In genomic region chr1:51534447-51534846, GRCh38 we compare ENCODE assay signal across 10 cellular contexts. TPM values are rescaled to one million over a fixed set of nuclear protein-coding genes. Genes with fewer than 3 reads are reported as not detected.
DNase-seq lines count a peak whose midpoint lies in the region; ATAC-seq and TF ChIP-seq lines count a peak whose summit lies in the region.
"Had no signal": no experiment of that assay in that cellular context is flagged by ENCODE, and none has a peak within 500 bp of the region (broad histone marks: within the 10 kb centered on the region; RNA-seq: fewer than 3 reads in every experiment).

No MANE protein-coding gene starts in this region.

- TF ChIP-seq POLR2A in gastrocnemius medialis (IDR thresholded peaks at IDR 0.05), result no peak

- H3K9me3 Mint-ChIP-seq in CD8-positive, alpha-beta T cell, result no peaks in the 10 kb centered on the region
- H3K9me3 Mint-ChIP-seq in GM23338 (no peaks in the 10 kb centered on the region; the same call in 2 of the 3 replicates), neural progenitor cell (peaks cover 2% of the 10 kb centered on the region)
- H3K9me3 Mint-ChIP-seq in activated T-helper 17 cell treated with anti-CD3 and anti-CD28 coated beads, Interleukin-2, amount 50 U/mL, for 72 hours, result no peaks in the 10 kb centered on the region

- CTCF ChIA-PET in CD8-positive, alpha-beta T cell (lab: Charles Lee), result interaction anchor here (1.0 to 1.7 kb wide), 9 partner anchors 10 to 233 kb away, joined by 3 to 12 read pairs (median 3); no protein-coding TSS in a partner anchor

- no peaks in the 10 kb centered on the region for H3K27me3 ChIP-seq in CD8-positive, alpha-beta T cell (ENCODE audit: insufficient read depth, low read length)
- H3K27me3 ChIP-seq in GM23338 (ENCODE audit: insufficient read depth) (no peaks in the 10 kb centered on the region), neural progenitor cell (no peaks in the 10 kb centered on the region), gastrocnemius medialis (no peaks in the 10 kb centered on the region)

- H4K20me1 ChIP-seq in GM23338 (replicated peaks; ENCODE audit: insufficient read depth), result no peaks in the 10 kb centered on the region
- H4K20me1 ChIP-seq in neural progenitor cell (ENCODE audit: low read depth), result no peaks in the 10 kb centered on the region

- no peaks in the 10 kb centered on the region for H3K36me3 ChIP-seq in CD8-positive, alpha-beta T cell (ENCODE audit: insufficient read depth, low read length)
- H3K36me3 ChIP-seq in GM23338 (ENCODE audit: insufficient read depth) (no peaks in the 10 kb centered on the region), neural progenitor cell (no peaks in the 10 kb centered on the region), gastrocnemius medialis (no peaks in the 10 kb centered on the region)

- H3K4me3 Mint-ChIP-seq in CD8-positive, alpha-beta T cell, result no peak overlapping the region
- H3K4me3 Mint-ChIP-seq in GM23338, result no peak overlapping the region
- no peak overlapping the region for H3K4me3 Mint-ChIP-seq in activated T-helper 17 cell treated with anti-CD3 and anti-CD28 coated beads, Interleukin-2, amount 50 U/mL, for 72 hours
- H3K4me3 Mint-ChIP-seq in neural progenitor cell, result no peak overlapping the region
- H3K4me3 Mint-ChIP-seq: nephron progenitor cell had no signal

- POLR2A ChIA-PET in CD8-positive, alpha-beta T cell (lab: Charles Lee), result interaction anchor here (1.0 to 1.7 kb wide), 2 partner anchors 13 to 16 kb away, joined by 3 to 5 read pairs; partner anchors contain the start of gene EPS15

- H3K27ac ChIP-seq in CD8-positive, alpha-beta T cell (ENCODE audit: low read depth, low read length), result no peak overlapping the region
- H3K27ac ChIP-seq in GM23338 (ENCODE audit: low read depth) (no peak overlapping the region), neural progenitor cell (no peak overlapping the region), gastrocnemius medialis (no peak overlapping the region)

- H3K9me2 ChIP-seq in GM23338 (ENCODE audit: insufficient read depth), result no peaks in the 10 kb centered on the region

- H3K27me3 Mint-ChIP-seq in CD8-positive, alpha-beta T cell (ENCODE audit: low read depth), result no peaks in the 10 kb centered on the region
- no peaks in the 10 kb centered on the region for H3K27me3 Mint-ChIP-seq in GM23338 (ENCODE audit: insufficient read depth, low read depth, poor library complexity)
- no peaks in the 10 kb centered on the region for H3K27me3 Mint-ChIP-seq in activated T-helper 17 cell treated with anti-CD3 and anti-CD28 coated beads, Interleukin-2, amount 50 U/mL, for 72 hours
- H3K27me3 Mint-ChIP-seq in neural progenitor cell (ENCODE audit: insufficient read depth, low read depth), result no peaks in the 10 kb centered on the region

- H3K36me3 Mint-ChIP-seq in CD8-positive, alpha-beta T cell, result no peaks in the 10 kb centered on the region
- H3K36me3 Mint-ChIP-seq in GM23338 (ENCODE audit: low read depth) (no peaks in the 10 kb centered on the region), neural progenitor cell (no peaks in the 10 kb centered on the region)
- no peaks in the 10 kb centered on the region for H3K36me3 Mint-ChIP-seq in activated T-helper 17 cell treated with anti-CD3 and anti-CD28 coated beads, Interleukin-2, amount 50 U/mL, for 72 hours (ENCODE audit: low read depth)

- in situ Hi-C loops in gastrocnemius medialis (cut with MboI; ENCODE audit: low sequenced_read_pairs in 4 of 4), result no loop called here

- H3F3A ChIP-seq in GM23338 (replicated peaks; ENCODE audit: low read depth) (no peaks in the 10 kb centered on the region), neural progenitor cell (ENCODE audit: low read depth) (no peaks in the 10 kb centered on the region)

- no peak overlapping the region for H3K9ac ChIP-seq in neural progenitor cell

- no peak for TF ChIP-seq CTCF in CD8-positive, alpha-beta T cell (IDR thresholded peaks at IDR 0.05)
- TF ChIP-seq CTCF in GM23338 (conservative IDR thresholded peaks at IDR 0.05; ENCODE audit: low read depth in 2 of 2) (no peak), neural progenitor cell (IDR thresholded peaks at IDR 0.05) (no peak), gastrocnemius medialis (IDR thresholded peaks at IDR 0.05 in 4 of 5, conservative IDR thresholded peaks at IDR 0.05 in 1 of 5) (no peak)

- peak overlapping the region; percentile 62 for H3K27ac Mint-ChIP-seq in CD8-positive, alpha-beta T cell
- H3K27ac Mint-ChIP-seq in GM23338 (no peak overlapping the region), neural progenitor cell (no peak overlapping the region)
- peak overlapping the region; percentile 61 for H3K27ac Mint-ChIP-seq in activated T-helper 17 cell treated with anti-CD3 and anti-CD28 coated beads, Interleukin-2, amount 50 U/mL, for 72 hours
- H3K27ac Mint-ChIP-seq: nephron progenitor cell had no signal

- ATAC-seq in CD8-positive, alpha-beta T cell, result no peak
- ATAC-seq in GM23338, result no peak
- ATAC-seq in activated T-helper 17 cell treated with anti-CD3 and anti-CD28 coated beads, Interleukin-2, amount 50 U/mL, for 72 hours (replicated peaks), result peak; percentile 93
- no peak for ATAC-seq in gastrocnemius medialis

- H2AFZ ChIP-seq in GM23338, result peak overlapping the region; percentile 91; the same call in 1 of the 2 replicates
- H2AFZ ChIP-seq in neural progenitor cell (replicated peaks), result peak overlapping the region; percentile 51

- H3K4me1 ChIP-seq in CD8-positive, alpha-beta T cell (ENCODE audit: insufficient read depth, low read length), result peaks cover 7% of the 10 kb centered on the region
- H3K4me1 ChIP-seq in GM23338 (ENCODE audit: insufficient read depth), result no peaks in the 10 kb centered on the region
- H3K4me1 ChIP-seq in neural progenitor cell, result peaks cover 10% of the 10 kb centered on the region
- peaks cover 10 to 22% of the 10 kb centered on the region in 2 donors for H3K4me1 ChIP-seq in gastrocnemius medialis

- H3K4me1 Mint-ChIP-seq in CD8-positive, alpha-beta T cell (ENCODE audit: low read depth), result peaks cover 10% of the 10 kb centered on the region
- H3K4me1 Mint-ChIP-seq in GM23338, result peaks cover 3% of the 10 kb centered on the region; the same call in 2 of the 3 replicates
- H3K4me1 Mint-ChIP-seq in activated T-helper 17 cell treated with anti-CD3 and anti-CD28 coated beads, Interleukin-2, amount 50 U/mL, for 72 hours, result peaks cover 5% of the 10 kb centered on the region
- H3K4me1 Mint-ChIP-seq in neural progenitor cell, result peaks cover 6% of the 10 kb centered on the region

- no peak overlapping the region for H3K4me2 ChIP-seq in GM23338
- H3K4me2 ChIP-seq in neural progenitor cell, result peak overlapping the region; percentile 8

- no peak for DNase-seq in CD8-positive, alpha-beta T cell
- DNase-seq in GM23338 (ENCODE audit: low spot score) (no peak), neural progenitor cell (ENCODE audit: low spot score) (peak; percentile 40), DMS153 (lab: John Stamatoyannopoulos, UW) (no peak), ecto neural progenitor cell (ENCODE audit: low spot score) (no peak), gastrocnemius medialis (no peak)
- DNase-seq in stimulated activated CD4-positive, alpha-beta T cell treated with anti-CD3 and anti-CD28 coated beads, Interleukin-12 subunit alpha, Interleukin-12 subunit beta, amount 100 ng/mL, for 4 hours, result no peak
- DNase-seq: GOT3 had no signal

- H3K79me2 ChIP-seq in GM23338 (replicated peaks; ENCODE audit: insufficient read depth) (no peaks in the 10 kb centered on the region), neural progenitor cell (ENCODE audit: low read depth) (no peaks in the 10 kb centered on the region)

- no peak overlapping the region for H3K4me3 ChIP-seq in CD8-positive, alpha-beta T cell (ENCODE audit: low read depth, low read length)
- H3K4me3 ChIP-seq in GM23338 (no peak overlapping the region), neural progenitor cell (no peak overlapping the region), gastrocnemius medialis (no peak overlapping the region)

- no peaks in the 10 kb centered on the region for H3K9me3 ChIP-seq in CD8-positive, alpha-beta T cell (ENCODE audit: low read length)
- no peaks in the 10 kb centered on the region for H3K9me3 ChIP-seq in neural progenitor cell (ENCODE audit: low read depth)
- H3K9me3 ChIP-seq in gastrocnemius medialis, result no peaks in the 10 kb centered on the region

- intact Hi-C loops in CD8-positive, alpha-beta T cell (cut with DNase I, micrococcal nuclease), result loop anchor here (5.0 to 10.0 kb wide), 4 partner anchors 67 to 760 kb away; no protein-coding TSS in a partner anchor
- intact Hi-C loops in gastrocnemius medialis (cut with DNase I; ENCODE audit: low total_unique reads), result no loop called here

TF ChIP-seq in GM23338, 12 proteins besides CTCF, POLR2A, EP300 and RAD21 (continues in another document):
- no peak for TF ChIP-seq CREB1 (CRISPR knock-in tag; IDR thresholded peaks at IDR 0.05; ENCODE audit: low read depth)
- no peak for TF ChIP-seq EZH2 (IDR thresholded peaks at IDR 0.05; ENCODE audit: low read depth, unreplicated experiment)
- no peak for TF ChIP-seq ETS1 (IDR thresholded peaks at IDR 0.05)
- TF ChIP-seq EZH2phosphoT487 (IDR thresholded peaks at IDR 0.05; ENCODE audit: unreplicated experiment), result no peak
- TF ChIP-seq STAT1 (IDR thresholded peaks at IDR 0.05; ENCODE audit: unreplicated experiment), result no peak

RNA-seq across cellular contexts. Expression of gene EPS15, which starts 15.4 kb away (rescaled TPM):
- total RNA-seq in CD8-positive, alpha-beta T cell, result 10 to 100 TPM; 49.9 to 52.2 TPM
- 76.5 and 86.1 TPM in 2 replicates for total RNA-seq in GM23338 (2014; rRNA removed; shearing (Covaris generic))
- 24.9 and 31.0 TPM in 2 replicates for polyA plus RNA-seq in GM23338 (2016; fragmentation: Nextera tagmentation; extraction: Ambion mirVana)
- 10 to 100 TPM; 54.2 to 65.4 TPM for total RNA-seq in activated T-helper 17 cell treated with anti-CD3 and anti-CD28 coated beads, Interleukin-2, amount 50 U/mL, for 72 hours
- total RNA-seq in neural progenitor cell (ENCODE audit: low replicate concordance), result 36.3 and 42.0 TPM in 2 replicates
- 100 to 1,000 TPM in 1 of 4 donors, 10 to 100 TPM in 3; 44.8 to 121 (median 71.0) TPM for total RNA-seq in gastrocnemius medialis

Comparison
In these comparisons a context has a peak if more than half of its experiments do, and no peak if none do; other contexts are left out.
1. H3K27ac Mint-ChIP-seq: peak in CD8-positive, alpha-beta T cell (single experiment) and activated T-helper 17 cell treated with anti-CD3 and anti-CD28 coated beads, Interleukin-2, amount 50 U/mL, for 72 hours (single experiment); none in GM23338 (single experiment) and neural progenitor cell (single experiment).